ENCODE assay signal across 1 cellular context in the genomic region with DNA sequence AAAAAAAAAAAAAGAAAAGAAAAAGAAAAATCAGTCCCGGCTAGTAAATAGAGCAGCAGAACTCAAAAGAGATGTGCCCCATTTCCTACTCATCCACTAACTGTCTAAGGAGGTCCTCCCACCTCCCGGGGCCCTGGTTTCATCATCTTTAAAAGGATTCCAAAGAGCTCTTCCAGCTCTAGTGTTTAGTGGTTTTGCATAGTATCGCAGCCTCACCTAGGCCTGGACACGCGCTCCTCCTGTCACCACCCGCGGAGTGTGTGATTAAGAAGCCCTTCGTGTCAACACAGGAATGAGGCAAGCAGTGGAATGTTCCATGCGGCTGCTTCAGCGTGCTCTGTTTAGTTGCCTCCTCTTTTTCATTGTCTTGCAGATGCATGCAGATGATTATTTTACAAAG.
TF ChIP-seq lines count a peak whose summit lies in the region.

No MANE protein-coding gene starts in this region.

TF ChIP-seq in K562, 482 proteins besides CTCF, POLR2A, EP300 and RAD21 (continued from another document):
- TF ChIP-seq CEBPG (CRISPR knock-in tag; IDR thresholded peaks at IDR 0.05) (no peak), CEBPG (tag; conservative IDR thresholded peaks at IDR 0.05 in 1 of 2, IDR thresholded peaks at IDR 0.05 in 1 of 2) (peak; percentile 76 to 79), FOSL1 (tag; conservative IDR thresholded peaks at IDR 0.05) (no peak), HES1 (IDR thresholded peaks at IDR 0.05; ENCODE audit: low read depth) (peak; percentile 91), CEBPB (tag; IDR thresholded peaks at IDR 0.05) (0 out of 2 replicates have a peak, but pooled peaks have one; percentile 24), MEIS2 (IDR thresholded peaks at IDR 0.05; ENCODE audit: partially characterized antibody) (peak; percentile 82), CCNT2 (IDR thresholded peaks at IDR 0.05; ENCODE audit: borderline replicate concordance, extremely low read depth, insufficient read length, low read depth, low read length) (no peak), HNRNPL (IDR thresholded peaks at IDR 0.05; ENCODE audit: low read depth, low read length) (no peak), PBX2 (CRISPR knock-in tag; IDR thresholded peaks at IDR 0.05; ENCODE audit: low read depth) (no peak), PBX2 (tag; conservative IDR thresholded peaks at IDR 0.05; ENCODE audit: low read depth) (peak; percentile 91)
- TF ChIP-seq, protein P1, sequence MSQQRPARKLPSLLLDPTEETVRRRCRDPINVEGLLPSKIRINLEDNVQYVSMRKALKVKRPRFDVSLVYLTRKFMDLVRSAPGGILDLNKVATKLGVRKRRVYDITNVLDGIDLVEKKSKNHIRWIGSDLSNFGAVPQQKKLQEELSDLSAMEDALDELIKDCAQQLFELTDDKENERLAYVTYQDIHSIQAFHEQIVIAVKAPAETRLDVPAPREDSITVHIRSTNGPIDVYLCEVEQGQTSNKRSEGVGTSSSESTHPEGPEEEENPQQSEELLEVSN (IDR thresholded peaks at IDR 0.05; ENCODE audit: borderline replicate concordance in 1 of 2, extremely low read depth in 1 of 2, insufficient read depth in 1 of 2, insufficient read length in 1 of 2, low read depth in 1 of 2, low read length in 1 of 2, poor library complexity in 1 of 2, severe bottlenecking in 1 of 2), result peak in 1 of 2 experiments; percentile 53
- TF ChIP-seq, protein P2, sequence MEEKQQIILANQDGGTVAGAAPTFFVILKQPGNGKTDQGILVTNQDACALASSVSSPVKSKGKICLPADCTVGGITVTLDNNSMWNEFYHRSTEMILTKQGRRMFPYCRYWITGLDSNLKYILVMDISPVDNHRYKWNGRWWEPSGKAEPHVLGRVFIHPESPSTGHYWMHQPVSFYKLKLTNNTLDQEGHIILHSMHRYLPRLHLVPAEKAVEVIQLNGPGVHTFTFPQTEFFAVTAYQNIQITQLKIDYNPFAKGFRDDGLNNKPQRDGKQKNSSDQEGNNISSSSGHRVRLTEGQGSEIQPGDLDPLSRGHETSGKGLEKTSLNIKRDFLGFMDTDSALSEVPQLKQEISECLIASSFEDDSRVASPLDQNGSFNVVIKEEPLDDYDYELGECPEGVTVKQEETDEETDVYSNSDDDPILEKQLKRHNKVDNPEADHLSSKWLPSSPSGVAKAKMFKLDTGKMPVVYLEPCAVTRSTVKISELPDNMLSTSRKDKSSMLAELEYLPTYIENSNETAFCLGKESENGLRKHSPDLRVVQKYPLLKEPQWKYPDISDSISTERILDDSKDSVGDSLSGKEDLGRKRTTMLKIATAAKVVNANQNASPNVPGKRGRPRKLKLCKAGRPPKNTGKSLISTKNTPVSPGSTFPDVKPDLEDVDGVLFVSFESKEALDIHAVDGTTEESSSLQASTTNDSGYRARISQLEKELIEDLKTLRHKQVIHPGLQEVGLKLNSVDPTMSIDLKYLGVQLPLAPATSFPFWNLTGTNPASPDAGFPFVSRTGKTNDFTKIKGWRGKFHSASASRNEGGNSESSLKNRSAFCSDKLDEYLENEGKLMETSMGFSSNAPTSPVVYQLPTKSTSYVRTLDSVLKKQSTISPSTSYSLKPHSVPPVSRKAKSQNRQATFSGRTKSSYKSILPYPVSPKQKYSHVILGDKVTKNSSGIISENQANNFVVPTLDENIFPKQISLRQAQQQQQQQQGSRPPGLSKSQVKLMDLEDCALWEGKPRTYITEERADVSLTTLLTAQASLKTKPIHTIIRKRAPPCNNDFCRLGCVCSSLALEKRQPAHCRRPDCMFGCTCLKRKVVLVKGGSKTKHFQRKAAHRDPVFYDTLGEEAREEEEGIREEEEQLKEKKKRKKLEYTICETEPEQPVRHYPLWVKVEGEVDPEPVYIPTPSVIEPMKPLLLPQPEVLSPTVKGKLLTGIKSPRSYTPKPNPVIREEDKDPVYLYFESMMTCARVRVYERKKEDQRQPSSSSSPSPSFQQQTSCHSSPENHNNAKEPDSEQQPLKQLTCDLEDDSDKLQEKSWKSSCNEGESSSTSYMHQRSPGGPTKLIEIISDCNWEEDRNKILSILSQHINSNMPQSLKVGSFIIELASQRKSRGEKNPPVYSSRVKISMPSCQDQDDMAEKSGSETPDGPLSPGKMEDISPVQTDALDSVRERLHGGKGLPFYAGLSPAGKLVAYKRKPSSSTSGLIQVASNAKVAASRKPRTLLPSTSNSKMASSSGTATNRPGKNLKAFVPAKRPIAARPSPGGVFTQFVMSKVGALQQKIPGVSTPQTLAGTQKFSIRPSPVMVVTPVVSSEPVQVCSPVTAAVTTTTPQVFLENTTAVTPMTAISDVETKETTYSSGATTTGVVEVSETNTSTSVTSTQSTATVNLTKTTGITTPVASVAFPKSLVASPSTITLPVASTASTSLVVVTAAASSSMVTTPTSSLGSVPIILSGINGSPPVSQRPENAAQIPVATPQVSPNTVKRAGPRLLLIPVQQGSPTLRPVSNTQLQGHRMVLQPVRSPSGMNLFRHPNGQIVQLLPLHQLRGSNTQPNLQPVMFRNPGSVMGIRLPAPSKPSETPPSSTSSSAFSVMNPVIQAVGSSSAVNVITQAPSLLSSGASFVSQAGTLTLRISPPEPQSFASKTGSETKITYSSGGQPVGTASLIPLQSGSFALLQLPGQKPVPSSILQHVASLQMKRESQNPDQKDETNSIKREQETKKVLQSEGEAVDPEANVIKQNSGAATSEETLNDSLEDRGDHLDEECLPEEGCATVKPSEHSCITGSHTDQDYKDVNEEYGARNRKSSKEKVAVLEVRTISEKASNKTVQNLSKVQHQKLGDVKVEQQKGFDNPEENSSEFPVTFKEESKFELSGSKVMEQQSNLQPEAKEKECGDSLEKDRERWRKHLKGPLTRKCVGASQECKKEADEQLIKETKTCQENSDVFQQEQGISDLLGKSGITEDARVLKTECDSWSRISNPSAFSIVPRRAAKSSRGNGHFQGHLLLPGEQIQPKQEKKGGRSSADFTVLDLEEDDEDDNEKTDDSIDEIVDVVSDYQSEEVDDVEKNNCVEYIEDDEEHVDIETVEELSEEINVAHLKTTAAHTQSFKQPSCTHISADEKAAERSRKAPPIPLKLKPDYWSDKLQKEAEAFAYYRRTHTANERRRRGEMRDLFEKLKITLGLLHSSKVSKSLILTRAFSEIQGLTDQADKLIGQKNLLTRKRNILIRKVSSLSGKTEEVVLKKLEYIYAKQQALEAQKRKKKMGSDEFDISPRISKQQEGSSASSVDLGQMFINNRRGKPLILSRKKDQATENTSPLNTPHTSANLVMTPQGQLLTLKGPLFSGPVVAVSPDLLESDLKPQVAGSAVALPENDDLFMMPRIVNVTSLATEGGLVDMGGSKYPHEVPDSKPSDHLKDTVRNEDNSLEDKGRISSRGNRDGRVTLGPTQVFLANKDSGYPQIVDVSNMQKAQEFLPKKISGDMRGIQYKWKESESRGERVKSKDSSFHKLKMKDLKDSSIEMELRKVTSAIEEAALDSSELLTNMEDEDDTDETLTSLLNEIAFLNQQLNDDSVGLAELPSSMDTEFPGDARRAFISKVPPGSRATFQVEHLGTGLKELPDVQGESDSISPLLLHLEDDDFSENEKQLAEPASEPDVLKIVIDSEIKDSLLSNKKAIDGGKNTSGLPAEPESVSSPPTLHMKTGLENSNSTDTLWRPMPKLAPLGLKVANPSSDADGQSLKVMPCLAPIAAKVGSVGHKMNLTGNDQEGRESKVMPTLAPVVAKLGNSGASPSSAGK (IDR thresholded peaks at IDR 0.05), result peak; percentile 27; the same call in 1 of the 2 replicates
- TF ChIP-seq, protein P3, sequence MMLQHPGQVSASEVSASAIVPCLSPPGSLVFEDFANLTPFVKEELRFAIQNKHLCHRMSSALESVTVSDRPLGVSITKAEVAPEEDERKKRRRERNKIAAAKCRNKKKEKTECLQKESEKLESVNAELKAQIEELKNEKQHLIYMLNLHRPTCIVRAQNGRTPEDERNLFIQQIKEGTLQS (IDR thresholded peaks at IDR 0.05), result peak; percentile 61
- TF ChIP-seq, protein P3 (CRISPR knock-in tag; conservative IDR thresholded peaks at IDR 0.05), result no peak
- TF ChIP-seq, protein P4, sequence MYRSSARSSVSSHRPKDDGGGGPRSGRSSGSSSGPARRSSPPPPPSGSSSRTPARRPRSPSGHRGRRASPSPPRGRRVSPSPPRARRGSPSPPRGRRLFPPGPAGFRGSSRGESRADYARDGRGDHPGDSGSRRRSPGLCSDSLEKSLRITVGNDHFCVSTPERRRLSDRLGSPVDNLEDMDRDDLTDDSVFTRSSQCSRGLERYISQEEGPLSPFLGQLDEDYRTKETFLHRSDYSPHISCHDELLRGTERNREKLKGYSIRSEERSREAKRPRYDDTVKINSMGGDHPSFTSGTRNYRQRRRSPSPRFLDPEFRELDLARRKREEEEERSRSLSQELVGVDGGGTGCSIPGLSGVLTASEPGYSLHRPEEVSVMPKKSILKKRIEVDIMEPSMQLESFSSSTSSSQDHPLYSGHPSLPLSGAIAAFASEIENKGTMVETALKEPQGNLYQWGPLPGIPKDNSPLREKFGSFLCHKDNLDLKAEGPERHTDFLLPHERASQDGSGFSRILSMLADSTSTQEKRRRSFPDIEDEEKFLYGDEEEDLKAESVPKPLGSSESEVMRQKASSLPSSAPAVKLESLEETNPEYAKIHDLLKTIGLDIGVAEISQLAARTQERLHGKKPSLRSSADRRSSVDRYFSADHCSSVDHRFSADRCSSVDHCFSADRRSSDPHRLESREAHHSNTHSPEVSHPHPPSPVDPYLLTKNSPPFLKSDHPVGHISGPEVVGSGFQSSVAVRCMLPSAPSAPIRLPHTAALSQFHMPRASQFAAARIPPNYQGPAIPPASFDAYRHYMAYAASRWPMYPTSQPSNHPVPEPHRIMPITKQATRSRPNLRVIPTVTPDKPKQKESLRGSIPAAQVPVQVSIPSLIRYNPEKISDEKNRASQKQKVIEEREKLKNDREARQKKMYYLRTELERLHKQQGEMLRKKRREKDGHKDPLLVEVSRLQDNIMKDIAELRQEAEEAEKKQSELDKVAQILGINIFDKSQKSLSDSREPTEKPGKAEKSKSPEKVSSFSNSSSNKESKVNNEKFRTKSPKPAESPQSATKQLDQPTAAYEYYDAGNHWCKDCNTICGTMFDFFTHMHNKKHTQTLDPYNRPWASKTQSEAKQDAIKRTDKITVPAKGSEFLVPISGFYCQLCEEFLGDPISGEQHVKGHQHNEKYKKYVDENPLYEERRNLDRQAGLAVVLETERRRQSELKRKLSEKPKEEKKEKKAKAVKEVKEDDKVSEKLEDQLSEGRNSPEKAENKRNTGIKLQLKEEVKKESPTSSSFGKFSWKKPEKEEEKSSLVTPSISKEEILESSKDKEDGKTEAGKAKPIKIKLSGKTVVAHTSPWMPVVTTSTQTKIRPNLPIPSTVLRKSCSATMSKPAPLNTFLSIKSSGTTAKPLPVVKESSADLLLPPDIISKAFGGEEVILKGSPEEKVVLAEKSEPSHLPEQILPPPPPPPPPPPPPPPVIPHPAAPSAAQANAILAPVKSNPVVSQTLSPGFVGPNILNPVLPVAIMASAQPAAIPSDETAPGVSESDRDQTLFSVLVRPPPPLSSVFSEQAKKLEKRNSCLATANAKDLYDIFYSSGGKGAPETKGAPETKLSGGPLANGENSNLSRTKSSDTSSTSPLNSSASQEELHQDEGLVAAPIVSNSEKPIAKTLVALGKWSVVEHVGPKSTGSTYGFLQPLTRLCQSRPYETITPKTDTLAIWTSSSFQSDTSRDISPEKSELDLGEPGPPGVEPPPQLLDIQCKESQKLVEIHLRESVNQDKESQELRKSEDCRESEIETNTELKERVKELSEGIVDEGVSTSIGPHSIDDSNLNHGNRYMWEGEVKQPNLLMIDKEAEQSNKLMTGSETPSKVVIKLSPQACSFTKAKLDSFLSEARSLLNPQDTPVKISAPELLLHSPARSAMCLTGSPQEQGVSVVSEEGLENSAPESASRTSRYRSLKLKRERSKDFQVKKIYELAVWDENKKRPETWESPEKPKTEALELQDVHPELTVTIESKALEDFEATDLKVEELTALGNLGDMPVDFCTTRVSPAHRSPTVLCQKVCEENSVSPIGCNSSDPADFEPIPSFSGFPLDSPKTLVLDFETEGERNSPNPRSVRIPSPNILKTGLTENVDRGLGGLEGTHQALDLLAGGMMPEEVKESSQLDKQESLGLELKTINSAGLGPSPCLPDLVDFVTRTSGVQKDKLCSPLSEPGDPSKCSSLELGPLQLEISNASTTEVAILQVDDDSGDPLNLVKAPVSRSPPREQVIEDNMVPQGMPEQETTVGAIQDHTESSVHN (IDR thresholded peaks at IDR 0.05; ENCODE audit: borderline replicate concordance in 1 of 2, low read depth in 1 of 2), result 0 out of 4 replicates have a peak, but pooled peaks of 1 of the 2 experiments have one; percentile 34
